1 cellular context compared by ENCODE assay signal in the genomic region with DNA sequence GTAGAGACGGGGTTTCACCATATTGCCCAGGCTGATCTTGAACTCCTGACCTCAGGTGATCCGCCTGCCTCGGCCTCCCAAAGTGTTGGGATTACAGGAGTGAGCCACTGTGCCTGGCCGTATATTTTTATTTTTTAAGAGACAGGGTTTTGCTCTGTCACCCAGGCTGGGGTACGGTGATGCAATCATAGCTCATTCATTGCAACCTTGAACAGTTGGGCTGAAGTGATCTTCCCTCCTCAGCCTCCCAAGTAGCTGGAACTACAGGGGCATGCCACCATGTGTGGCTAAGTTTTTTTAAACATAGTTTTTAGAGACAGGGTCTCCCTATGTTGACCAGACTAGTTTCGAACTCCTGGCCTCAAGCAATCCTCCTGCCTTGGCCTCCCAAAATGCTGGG.
TF ChIP-seq lines count a peak whose summit lies in the region.

No MANE protein-coding gene starts in this region.

TF ChIP-seq in HepG2, 621 proteins besides CTCF, POLR2A, EP300 and RAD21:
- TF ChIP-seq ZNF460 (CRISPR knock-in tag; IDR thresholded peaks at IDR 0.05; ENCODE audit: borderline replicate concordance), result peak; percentile 82
- peak; percentile 80 for TF ChIP-seq CEBPB (IDR thresholded peaks at IDR 0.05; ENCODE audit: borderline replicate concordance, low read depth, low read length)
- TF ChIP-seq, protein P1, sequence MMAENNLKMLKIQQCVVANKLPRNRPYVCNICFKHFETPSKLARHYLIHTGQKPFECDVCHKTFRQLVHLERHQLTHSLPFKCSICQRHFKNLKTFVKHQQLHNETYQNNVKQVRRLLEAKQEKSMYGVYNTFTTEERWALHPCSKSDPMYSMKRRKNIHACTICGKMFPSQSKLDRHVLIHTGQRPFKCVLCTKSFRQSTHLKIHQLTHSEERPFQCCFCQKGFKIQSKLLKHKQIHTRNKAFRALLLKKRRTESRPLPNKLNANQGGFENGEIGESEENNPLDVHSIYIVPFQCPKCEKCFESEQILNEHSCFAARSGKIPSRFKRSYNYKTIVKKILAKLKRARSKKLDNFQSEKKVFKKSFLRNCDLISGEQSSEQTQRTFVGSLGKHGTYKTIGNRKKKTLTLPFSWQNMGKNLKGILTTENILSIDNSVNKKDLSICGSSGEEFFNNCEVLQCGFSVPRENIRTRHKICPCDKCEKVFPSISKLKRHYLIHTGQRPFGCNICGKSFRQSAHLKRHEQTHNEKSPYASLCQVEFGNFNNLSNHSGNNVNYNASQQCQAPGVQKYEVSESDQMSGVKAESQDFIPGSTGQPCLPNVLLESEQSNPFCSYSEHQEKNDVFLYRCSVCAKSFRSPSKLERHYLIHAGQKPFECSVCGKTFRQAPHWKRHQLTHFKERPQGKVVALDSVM (CRISPR knock-in tag; IDR thresholded peaks at IDR 0.05), result peak; percentile 19; the same call in 1 of the 2 replicates
- TF ChIP-seq, protein P2, sequence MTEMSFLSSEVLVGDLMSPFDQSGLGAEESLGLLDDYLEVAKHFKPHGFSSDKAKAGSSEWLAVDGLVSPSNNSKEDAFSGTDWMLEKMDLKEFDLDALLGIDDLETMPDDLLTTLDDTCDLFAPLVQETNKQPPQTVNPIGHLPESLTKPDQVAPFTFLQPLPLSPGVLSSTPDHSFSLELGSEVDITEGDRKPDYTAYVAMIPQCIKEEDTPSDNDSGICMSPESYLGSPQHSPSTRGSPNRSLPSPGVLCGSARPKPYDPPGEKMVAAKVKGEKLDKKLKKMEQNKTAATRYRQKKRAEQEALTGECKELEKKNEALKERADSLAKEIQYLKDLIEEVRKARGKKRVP (CRISPR knock-in tag; IDR thresholded peaks at IDR 0.05), result peak in 1 of 2 experiments; percentile 86; a peak in 2 of 4 replicates
- TF ChIP-seq CEBPG (CRISPR knock-in tag; IDR thresholded peaks at IDR 0.05), result peak; percentile 72
- TF ChIP-seq, protein P3, sequence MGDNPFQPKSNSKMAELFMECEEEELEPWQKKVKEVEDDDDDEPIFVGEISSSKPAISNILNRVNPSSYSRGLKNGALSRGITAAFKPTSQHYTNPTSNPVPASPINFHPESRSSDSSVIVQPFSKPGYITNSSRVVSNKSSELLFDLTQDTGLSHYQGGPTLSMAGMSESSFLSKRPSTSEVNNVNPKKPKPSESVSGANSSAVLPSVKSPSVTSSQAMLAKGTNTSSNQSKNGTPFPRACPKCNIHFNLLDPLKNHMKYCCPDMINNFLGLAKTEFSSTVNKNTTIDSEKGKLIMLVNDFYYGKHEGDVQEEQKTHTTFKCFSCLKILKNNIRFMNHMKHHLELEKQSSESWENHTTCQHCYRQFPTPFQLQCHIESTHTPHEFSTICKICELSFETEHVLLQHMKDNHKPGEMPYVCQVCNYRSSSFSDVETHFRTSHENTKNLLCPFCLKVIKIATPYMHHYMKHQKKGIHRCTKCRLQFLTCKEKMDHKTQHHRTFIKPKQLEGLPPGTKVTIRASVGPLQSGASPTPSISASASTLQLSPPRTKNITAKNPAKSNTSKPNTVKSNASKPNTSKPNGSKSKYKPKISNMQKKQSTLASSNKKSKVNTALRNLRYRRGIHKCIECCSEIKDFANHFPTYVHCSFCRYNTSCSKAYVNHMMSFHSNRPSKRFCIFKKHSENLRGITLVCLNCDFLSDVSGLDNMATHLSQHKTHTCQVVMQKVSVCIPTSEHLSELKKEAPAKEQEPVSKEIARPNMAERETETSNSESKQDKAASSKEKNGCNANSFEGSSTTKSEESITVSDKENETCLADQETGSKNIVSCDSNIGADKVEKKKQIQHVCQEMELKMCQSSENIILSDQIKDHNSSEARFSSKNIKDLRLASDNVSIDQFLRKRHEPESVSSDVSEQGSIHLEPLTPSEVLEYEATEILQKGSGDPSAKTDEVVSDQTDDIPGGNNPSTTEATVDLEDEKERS (CRISPR knock-in tag; IDR thresholded peaks at IDR 0.05), result peak; percentile 29; the same call in 1 of the 2 replicates
- peak; percentile 30; the same call in 1 of the 2 replicates for TF ChIP-seq ZMYM3 (CRISPR knock-in tag; IDR thresholded peaks at IDR 0.05)
